ENCODE assay signal across 10 cellular contexts in genomic region chr1:41898191-41898713, GRCh38. TPM values are rescaled to one million over a fixed set of nuclear protein-coding genes. Genes with fewer than 3 reads are reported as not detected.
A peak's percentile ranks its signal among the peaks of the same experiment; 100 is the strongest.
DNase-seq lines count a peak whose midpoint lies in the region; ATAC-seq and TF ChIP-seq lines count a peak whose summit lies in the region.
"Had no signal": no experiment of that assay in that cellular context is flagged by ENCODE, and none has a peak within 500 bp of the region (broad histone marks: within the 10 kb centered on the region; RNA-seq: fewer than 3 reads in every experiment).

No MANE protein-coding gene starts in this region.

- H3K27me3 ChIP-seq in CD4-positive, alpha-beta memory T cell (ENCODE audit: insufficient read depth, low read length): no peaks in the 10 kb centered on the region
- H3K27me3 ChIP-seq in Karpas-422 (ENCODE audit: low read length): no peaks in the 10 kb centered on the region
- H3K27me3 ChIP-seq: neutrophil had no signal

- H3K9me3 ChIP-seq in CD4-positive, alpha-beta memory T cell (ENCODE audit: control insufficient read depth in 1 of 2, low read length in 2 of 2): no peaks in the 10 kb centered on the region
- no peaks in the 10 kb centered on the region for H3K9me3 ChIP-seq in Karpas-422 (ENCODE audit: low read length)
- H3K9me3 ChIP-seq: neutrophil had no signal

- no peaks in the 10 kb centered on the region for H3K36me3 ChIP-seq in CD4-positive, alpha-beta memory T cell (ENCODE audit: insufficient read depth, low read length)
- H3K36me3 ChIP-seq in Karpas-422 (ENCODE audit: insufficient read depth, low read length): no peaks in the 10 kb centered on the region
- H3K36me3 ChIP-seq: neutrophil had no signal

- no peaks in the 10 kb centered on the region for H3K9me2 ChIP-seq in Karpas-422 (replicated peaks; ENCODE audit: insufficient read depth, low read length)

- POLR2A ChIA-PET in CD4-positive, alpha-beta memory T cell (lab: Charles Lee; ENCODE audit: partially characterized antibody): interaction anchor here (9.8 kb wide), 1 partner anchor 16 kb away, joined by 175 read pairs; the partner anchor contains the start of gene HIVEP3
- POLR2A ChIA-PET in activated naive CD8-positive, alpha-beta T cell treated with anti-CD3 and anti-CD28 coated beads, Interleukin-2, amount 10 ng/mL, durations not matched to agents 7 days and 5 days (lab: Charles Lee): interaction anchor here (1.0 to 2.6 kb wide), 4 partner anchors 13 to 21 kb away, joined by 3 to 19 read pairs (median 4); partner anchors contain the start of gene HIVEP3

- H3K9me3 Mint-ChIP-seq in CD4-positive, alpha-beta memory T cell: peaks cover 0 to 3% (median 0%) of the 10 kb centered on the region in 8 donors
- no peaks in the 10 kb centered on the region for H3K9me3 Mint-ChIP-seq in T-helper 1 cell treated with Interleukin-12 subunit alpha and Interleukin-12 subunit beta and Interleukin-4 antibody, amounts not matched to agents 30 μg/mL and 1 μg/mL, for 36 hours
- H3K9me3 Mint-ChIP-seq in activated naive CD8-positive, alpha-beta T cell treated with anti-CD3 and anti-CD28 coated beads, Interleukin-2, amount 10 ng/mL, durations not matched to agents 7 days and 5 days: peaks cover 1% of the 10 kb centered on the region
- H3K9me3 Mint-ChIP-seq in nephron progenitor cell (no peaks in the 10 kb centered on the region), chondrocyte (ENCODE audit: low read depth) (no peaks in the 10 kb centered on the region)
- H3K9me3 Mint-ChIP-seq: activated B cell treated with CpG ODN at 0.5 μM for 24 hours had no signal

- ATAC-seq in activated naive CD8-positive, alpha-beta T cell treated with anti-CD3 and anti-CD28 coated beads, Interleukin-2, amount 10 ng/mL, durations not matched to agents 7 days and 5 days (ENCODE audit: low read depth): peak; percentile 96
- no peak for ATAC-seq in HG02642 (IDR thresholded peaks at IDR 0.05; ENCODE audit: poor library complexity, unreplicated experiment)

- peak; percentile 83 to 92 (median 88) for DNase-seq in CD4-positive, alpha-beta memory T cell
- DNase-seq in activated naive CD8-positive, alpha-beta T cell treated with anti-CD3 and anti-CD28 coated beads, Interleukin-2, amount 10 ng/mL, durations not matched to agents 7 days and 5 days: peak; percentile 64
- DNase-seq in nephron progenitor cell: no peak
- no peak for DNase-seq in Karpas-422
- DNase-seq in NCI-H2171 (lab: John Stamatoyannopoulos, UW): no peak
- no peak for DNase-seq in chondrocyte (ENCODE audit: low spot score)
- DNase-seq: activated B cell treated with CpG ODN at 0.5 μM for 24 hours had no signal

- H2AFZ ChIP-seq in Karpas-422 (ENCODE audit: low read length): no peak overlapping the region

- H3K4me3 ChIP-seq in CD4-positive, alpha-beta memory T cell (ENCODE audit: low read length in 2 of 2): peak overlapping the region in 1 of 2 donors; percentile 36
- no peak overlapping the region for H3K4me3 ChIP-seq in Karpas-422 (ENCODE audit: low read length)

- H3K79me2 ChIP-seq in Karpas-422 (ENCODE audit: low read length): no peaks in the 10 kb centered on the region

- no peak overlapping the region for H3K9ac ChIP-seq in Karpas-422 (ENCODE audit: low read length)

- peak overlapping the region; percentile 91 to 99 (median 96) for H3K27ac Mint-ChIP-seq in CD4-positive, alpha-beta memory T cell
- peak overlapping the region; percentile 100 for H3K27ac Mint-ChIP-seq in T-helper 1 cell treated with Interleukin-12 subunit alpha and Interleukin-12 subunit beta and Interleukin-4 antibody, amounts not matched to agents 30 μg/mL and 1 μg/mL, for 36 hours
- peak overlapping the region; percentile 96 for H3K27ac Mint-ChIP-seq in activated naive CD8-positive, alpha-beta T cell treated with anti-CD3 and anti-CD28 coated beads, Interleukin-2, amount 10 ng/mL, durations not matched to agents 7 days and 5 days
- H3K27ac Mint-ChIP-seq in nephron progenitor cell (peak overlapping the region; percentile 67), chondrocyte (ENCODE audit: unreplicated experiment) (no peak overlapping the region)
- H3K27ac Mint-ChIP-seq: activated B cell treated with CpG ODN at 0.5 μM for 24 hours had no signal

- H3K4me1 ChIP-seq in CD4-positive, alpha-beta memory T cell (ENCODE audit: insufficient read depth, low read length): peaks cover 95% of the 10 kb centered on the region
- H3K4me1 ChIP-seq in Karpas-422 (ENCODE audit: low read length): no peaks in the 10 kb centered on the region; the same call in 1 of the 2 replicates

- H3K4me2 ChIP-seq in Karpas-422 (ENCODE audit: low read depth, low read length, poor library complexity, severe bottlenecking): no peak overlapping the region

- peak overlapping the region; percentile 40 to 87 (median 81) for H3K4me3 Mint-ChIP-seq in CD4-positive, alpha-beta memory T cell
- H3K4me3 Mint-ChIP-seq in T-helper 1 cell treated with Interleukin-12 subunit alpha and Interleukin-12 subunit beta and Interleukin-4 antibody, amounts not matched to agents 30 μg/mL and 1 μg/mL, for 36 hours: peak overlapping the region; percentile 84
- H3K4me3 Mint-ChIP-seq in activated naive CD8-positive, alpha-beta T cell treated with anti-CD3 and anti-CD28 coated beads, Interleukin-2, amount 10 ng/mL, durations not matched to agents 7 days and 5 days: peak overlapping the region; percentile 80
- H3K4me3 Mint-ChIP-seq in nephron progenitor cell (no peak overlapping the region), chondrocyte (ENCODE audit: unreplicated experiment) (no peak overlapping the region)
- H3K4me3 Mint-ChIP-seq: activated B cell treated with CpG ODN at 0.5 μM for 24 hours had no signal

- CTCF ChIA-PET in CD4-positive, alpha-beta memory T cell (lab: Charles Lee; ENCODE audit: partially characterized antibody): interaction anchor here (1.2 to 2.1 kb wide), 3 partner anchors 11 to 21 kb away, joined by 3 to 8 read pairs (median 3); partner anchors contain the start of gene HIVEP3

- no peaks in the 10 kb centered on the region for H3K36me3 Mint-ChIP-seq in CD4-positive, alpha-beta memory T cell
- H3K36me3 Mint-ChIP-seq in T-helper 1 cell treated with Interleukin-12 subunit alpha and Interleukin-12 subunit beta and Interleukin-4 antibody, amounts not matched to agents 30 μg/mL and 1 μg/mL, for 36 hours (ENCODE audit: low read depth): no peaks in the 10 kb centered on the region
- H3K36me3 Mint-ChIP-seq in activated naive CD8-positive, alpha-beta T cell treated with anti-CD3 and anti-CD28 coated beads, Interleukin-2, amount 10 ng/mL, durations not matched to agents 7 days and 5 days: peaks cover 3% of the 10 kb centered on the region
- H3K36me3 Mint-ChIP-seq in nephron progenitor cell (ENCODE audit: low read depth): no peaks in the 10 kb centered on the region
- H3K36me3 Mint-ChIP-seq in chondrocyte (ENCODE audit: low read depth): no peaks in the 10 kb centered on the region

- no peak for TF ChIP-seq CTCF in nephron progenitor cell (IDR thresholded peaks at IDR 0.05)
- TF ChIP-seq CTCF in chondrocyte (IDR thresholded peaks at IDR 0.05): no peak

- peaks cover 78 to 90% (median 81%) of the 10 kb centered on the region in 4 donors for H3K4me1 Mint-ChIP-seq in CD4-positive, alpha-beta memory T cell
- H3K4me1 Mint-ChIP-seq in T-helper 1 cell treated with Interleukin-12 subunit alpha and Interleukin-12 subunit beta and Interleukin-4 antibody, amounts not matched to agents 30 μg/mL and 1 μg/mL, for 36 hours (ENCODE audit: low read depth): peaks cover 84% of the 10 kb centered on the region
- peaks cover 72% of the 10 kb centered on the region for H3K4me1 Mint-ChIP-seq in activated naive CD8-positive, alpha-beta T cell treated with anti-CD3 and anti-CD28 coated beads, Interleukin-2, amount 10 ng/mL, durations not matched to agents 7 days and 5 days
- H3K4me1 Mint-ChIP-seq in nephron progenitor cell: peaks cover 73% of the 10 kb centered on the region
- peaks cover 39% of the 10 kb centered on the region for H3K4me1 Mint-ChIP-seq in chondrocyte (ENCODE audit: low read depth)

- intact Hi-C loops in CD4-positive, alpha-beta memory T cell (cut with micrococcal nuclease): loop anchor here (1.0 to 10.0 kb wide), 4 partner anchors 18 to 787 kb away; partner anchors contain the start of gene YBX1

- H4K20me1 ChIP-seq in Karpas-422 (ENCODE audit: insufficient read depth, low read depth, low read length): no peaks in the 10 kb centered on the region

- H3K27ac ChIP-seq in CD4-positive, alpha-beta memory T cell (ENCODE audit: low read depth, low read length): peak overlapping the region; percentile 58
- H3K27ac ChIP-seq in Karpas-422 (ENCODE audit: low read length): no peak overlapping the region
- H3K27ac ChIP-seq: neutrophil had no signal

- H3K27me3 Mint-ChIP-seq in CD4-positive, alpha-beta memory T cell: no peaks in the 10 kb centered on the region
- H3K27me3 Mint-ChIP-seq in T-helper 1 cell treated with Interleukin-12 subunit alpha and Interleukin-12 subunit beta and Interleukin-4 antibody, amounts not matched to agents 30 μg/mL and 1 μg/mL, for 36 hours (ENCODE audit: low read depth): no peaks in the 10 kb centered on the region
- H3K27me3 Mint-ChIP-seq in activated naive CD8-positive, alpha-beta T cell treated with anti-CD3 and anti-CD28 coated beads, Interleukin-2, amount 10 ng/mL, durations not matched to agents 7 days and 5 days: no peaks in the 10 kb centered on the region
- H3K27me3 Mint-ChIP-seq in nephron progenitor cell (ENCODE audit: low read depth, poor library complexity) (peaks cover 6% of the 10 kb centered on the region), chondrocyte (ENCODE audit: low read depth) (no peaks in the 10 kb centered on the region)

RNA-seq across cellular contexts. Expression of gene HIVEP3, which starts 20.5 kb away (rescaled TPM):
- total RNA-seq in CD4-positive, alpha-beta memory T cell: 10 to 100 TPM; 10.5 to 11.1 TPM
- polyA plus RNA-seq in CD4-positive, alpha-beta memory T cell: 10 to 100 TPM in 1 of 2 donors, 1 to 10 TPM in 1; 8.2 to 12.8 TPM
- 10 to 100 TPM; 10.1 to 10.7 TPM for total RNA-seq in activated naive CD8-positive, alpha-beta T cell treated with anti-CD3 and anti-CD28 coated beads, Interleukin-2, amount 10 ng/mL, durations not matched to agents 7 days and 5 days
- total RNA-seq in Karpas-422 (2014; rRNA removed; shearing (Covaris generic); ENCODE audit: low replicate concordance): 0.87 and 1.3 TPM in 2 replicates
- 3.6 to 5.6 TPM (median 4.5 TPM) in 3 replicates for total RNA-seq in chondrocyte

Comparison
In these comparisons a context has a peak if more than half of its experiments do, and no peak if none do; other contexts are left out.
1. DNase-seq: peak in CD4-positive, alpha-beta memory T cell (5 of 5) and activated naive CD8-positive, alpha-beta T cell treated with anti-CD3 and anti-CD28 coated beads, Interleukin-2, amount 10 ng/mL, durations not matched to agents 7 days and 5 days (single experiment); none in nephron progenitor cell (single experiment), Karpas-422 (single experiment), NCI-H2171 (single experiment) and chondrocyte (single experiment).
2. H3K4me3 Mint-ChIP-seq: peak in CD4-positive, alpha-beta memory T cell (8 of 8), T-helper 1 cell treated with Interleukin-12 subunit alpha and Interleukin-12 subunit beta and Interleukin-4 antibody, amounts not matched to agents 30 μg/mL and 1 μg/mL, for 36 hours (single experiment) and activated naive CD8-positive, alpha-beta T cell treated with anti-CD3 and anti-CD28 coated beads, Interleukin-2, amount 10 ng/mL, durations not matched to agents 7 days and 5 days (single experiment); none in nephron progenitor cell (single experiment) and chondrocyte (single experiment).